ENCODE assay signal across 15 cellular contexts in the genomic region with DNA sequence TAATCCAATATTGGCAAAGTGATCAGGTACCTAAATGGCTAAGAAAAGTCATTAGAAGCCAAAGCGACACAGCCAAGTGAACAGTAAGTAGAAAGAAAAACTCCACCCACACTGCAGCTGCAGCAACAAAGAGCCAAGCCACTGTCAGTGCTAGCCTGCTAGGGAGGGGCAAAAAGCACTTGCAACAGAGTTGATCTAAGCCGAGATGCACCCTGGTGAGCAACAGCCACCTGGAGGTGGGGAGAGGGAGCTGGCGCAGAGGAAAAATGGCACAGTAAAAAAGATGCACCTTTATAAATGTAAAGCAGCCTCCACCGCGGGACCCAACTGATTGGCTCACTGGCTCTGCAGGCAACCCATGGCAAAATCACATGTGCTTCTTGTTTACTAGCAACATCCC.
DNase-seq lines count a peak whose midpoint lies in the region; ATAC-seq and TF ChIP-seq lines count a peak whose summit lies in the region.
"Had no signal": no experiment of that assay in that cellular context is flagged by ENCODE, and none has a peak within 500 bp of the region (broad histone marks: within the 10 kb centered on the region; RNA-seq: fewer than 3 reads in every experiment).

No MANE protein-coding gene starts in this region.

- TF ChIP-seq CTCF in GM20000 (IDR thresholded peaks at IDR 0.05; ENCODE audit: extremely low read depth, missing control alignments) = no peak

- peak; percentile 2 for DNase-seq in GM20000 (ENCODE audit: low spot score)
- peak; percentile 8 for DNase-seq in activated CD4-positive, CD25-positive, alpha-beta regulatory T cell treated with anti-CD3 and anti-CD28 coated beads, Interleukin-2, amount 50 U/mL, for 16 hours (ENCODE audit: low read depth, low spot score)
- peak; percentile 59 for DNase-seq in activated naive CD4-positive, alpha-beta T cell treated with anti-CD3 and anti-CD28 coated beads, Interleukin-2, amount 50 U/mL, for 16 hours
- peak; percentile 22 to 30 for DNase-seq in stimulated activated CD4-positive, alpha-beta T cell treated with anti-CD3 and anti-CD28 coated beads, Interleukin-2, amount 100 ng/mL, for 24 hours
- DNase-seq in OCI-M1 (lab: John Stamatoyannopoulos, UW) = no peak
- DNase-seq in hypothalamus (lab: John Stamatoyannopoulos, UW) = no peak
- DNase-seq: activated CD8-positive, alpha-beta memory T cell treated with anti-CD3 and anti-CD28 coated beads, Interleukin-2, amount 50 U/mL, for 48 hours; AML-193; body of pancreas; DMS79; NCI-H1105 treated with DMSO at 0.1 percent for 48 hours; NCI-H526 had no signal

- no peak for ATAC-seq in HG03354 (IDR thresholded peaks at IDR 0.05; ENCODE audit: poor library complexity, severe bottlenecking, unreplicated experiment)
- no peak for ATAC-seq in GM18502 (IDR thresholded peaks at IDR 0.05; ENCODE audit: poor library complexity, unreplicated experiment)
- ATAC-seq: body of pancreas, gastroesophageal sphincter had no signal

Comparison
In these comparisons a context has a peak if more than half of its experiments do, and no peak if none do; other contexts are left out.
1. DNase-seq: peak in GM20000 (single experiment), activated CD4-positive, CD25-positive, alpha-beta regulatory T cell treated with anti-CD3 and anti-CD28 coated beads, Interleukin-2, amount 50 U/mL, for 16 hours (single experiment), activated naive CD4-positive, alpha-beta T cell treated with anti-CD3 and anti-CD28 coated beads, Interleukin-2, amount 50 U/mL, for 16 hours (single experiment) and stimulated activated CD4-positive, alpha-beta T cell treated with anti-CD3 and anti-CD28 coated beads, Interleukin-2, amount 100 ng/mL, for 24 hours (2 of 2); none in OCI-M1 (single experiment) and hypothalamus (0 of 51).